ENCODE assay signal across 9 cellular contexts in genomic region chr9:101027733-101028345, GRCh38. TPM values are rescaled to one million over a fixed set of nuclear protein-coding genes. Genes with fewer than 3 reads are reported as not detected.
DNase-seq lines count a peak whose midpoint lies in the region; ATAC-seq and TF ChIP-seq lines count a peak whose summit lies in the region.
"Had no signal": no experiment of that assay in that cellular context is flagged by ENCODE, and none has a peak within 500 bp of the region (broad histone marks: within the 10 kb centered on the region; RNA-seq: fewer than 3 reads in every experiment).

No MANE protein-coding gene starts in this region.

- H3K4me1 ChIP-seq in BE2C, result no peaks in the 10 kb centered on the region

- H3K27me3 ChIP-seq in BE2C, result peaks cover 27% of the 10 kb centered on the region

- H3K4me1 Mint-ChIP-seq in osteocyte (ENCODE audit: unreplicated experiment), result peaks cover 7% of the 10 kb centered on the region

- no peak overlapping the region for H3K27ac Mint-ChIP-seq in osteocyte (ENCODE audit: unreplicated experiment)

- H3K4me3 ChIP-seq in BE2C (ENCODE audit: low read depth, low read length), result peak overlapping the region; percentile 32

- no peak for TF ChIP-seq CTCF in BE2C (IDR thresholded peaks at IDR 0.05; ENCODE audit: low read depth, low read length)
- no peak for TF ChIP-seq CTCF in osteocyte (IDR thresholded peaks at IDR 0.05)

- no peaks in the 10 kb centered on the region for H3K9me3 Mint-ChIP-seq in osteocyte (ENCODE audit: unreplicated experiment)

- no peak for DNase-seq in BE2C
- peak; percentile 62 to 73 for DNase-seq in NCI-H526 (lab: John Stamatoyannopoulos, UW)
- DNase-seq in foreskin melanocyte, result peak; percentile 40
- DNase-seq in osteocyte (ENCODE audit: extremely low spot score, unreplicated experiment), result no peak
- no peak for DNase-seq in iPS-NIHi7 (ENCODE audit: extremely low spot score)
- no peak for DNase-seq in sciatic nerve (ENCODE audit: low spot score)
- no peak for DNase-seq in stimulated activated CD4-positive, alpha-beta T cell treated with anti-CD3 and anti-CD28 coated beads, Interleukin-1b, Interleukin-23, amount 100 ng/mL, for 48 hours
- DNase-seq: stimulated activated naive CD8-positive, alpha-beta T cell treated with anti-CD3 and anti-CD28 coated beads, Interleukin-15, Interleukin-2, amounts not matched to agents 100 U/mL and 50 U/mL, for 24 hours had no signal

- no peaks in the 10 kb centered on the region for H3K36me3 Mint-ChIP-seq in osteocyte (ENCODE audit: unreplicated experiment)

- H3K4me3 Mint-ChIP-seq in osteocyte (ENCODE audit: unreplicated experiment), result peak overlapping the region; percentile 82

- intact Hi-C loops in sciatic nerve (cut with DNase I), result no loop called here

- H3K9me3 ChIP-seq in BE2C, result no peaks in the 10 kb centered on the region

- no peaks in the 10 kb centered on the region for H3K36me3 ChIP-seq in BE2C

- H3K27me3 Mint-ChIP-seq in osteocyte (ENCODE audit: unreplicated experiment), result peaks cover 66% of the 10 kb centered on the region

- ATAC-seq in GM21447 (IDR thresholded peaks at IDR 0.05; ENCODE audit: unreplicated experiment), result no peak
- no peak for ATAC-seq in sciatic nerve
- ATAC-seq: stimulated activated naive CD8-positive, alpha-beta T cell treated with anti-CD3 and anti-CD28 coated beads, Interleukin-15, Interleukin-2, amounts not matched to agents 100 U/mL and 50 U/mL, for 24 hours had no signal

RNA-seq across cellular contexts. Expression of gene PLPPR1, which starts 0.7 kb away (rescaled TPM):
- not detected for polyA plus RNA-seq in BE2C (2012; ENCODE audit: insufficient read depth, insufficient read length, low read depth)
- total RNA-seq in osteocyte, result not detected in 2 replicates
- total RNA-seq in sciatic nerve, result 4.3 TPM

Comparison
In these comparisons a context has a peak if more than half of its experiments do, and no peak if none do; other contexts are left out.
1. DNase-seq: peak in NCI-H526 (2 of 2) and foreskin melanocyte (single experiment); none in BE2C (single experiment), osteocyte (single experiment), iPS-NIHi7 (single experiment), sciatic nerve (single experiment) and stimulated activated CD4-positive, alpha-beta T cell treated with anti-CD3 and anti-CD28 coated beads, Interleukin-1b, Interleukin-23, amount 100 ng/mL, for 48 hours (single experiment).